ENCODE assay signal across 18 cellular contexts in the genomic region with DNA sequence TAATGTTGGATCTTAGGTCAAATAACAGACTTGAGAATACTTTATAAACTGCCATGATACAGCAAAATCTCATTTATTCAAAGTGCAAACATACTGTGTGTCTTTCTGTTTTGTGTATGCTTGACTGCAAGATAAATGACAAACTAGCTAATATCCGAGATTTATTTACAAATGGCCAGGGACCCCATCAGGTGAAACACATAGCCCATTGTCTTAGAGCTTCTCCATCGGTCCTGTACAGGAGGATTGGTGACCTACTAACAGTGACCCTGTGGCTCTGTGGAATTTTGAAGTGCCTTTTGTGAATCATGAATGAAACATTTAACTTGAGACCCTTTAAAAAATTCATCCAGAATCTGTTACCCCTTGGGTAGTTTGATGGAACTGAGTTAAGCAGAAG. TPM values are rescaled to one million over a fixed set of nuclear protein-coding genes. Genes with fewer than 3 reads are reported as not detected.
A peak's percentile ranks its signal among the peaks of the same experiment; 100 is the strongest.
DNase-seq lines count a peak whose midpoint lies in the region; ATAC-seq and TF ChIP-seq lines count a peak whose summit lies in the region.
"Had no signal": no experiment of that assay in that cellular context is flagged by ENCODE, and none has a peak within 500 bp of the region (broad histone marks: within the 10 kb centered on the region; RNA-seq: fewer than 3 reads in every experiment).

No MANE protein-coding gene starts in this region.

- H3K4me3 Mint-ChIP-seq in effector memory CD8-positive, alpha-beta T cell, result no peak overlapping the region
- H3K4me3 Mint-ChIP-seq: neural progenitor cell had no signal

- peaks cover 34 to 35% of the 10 kb centered on the region in 2 donors for H3K4me1 Mint-ChIP-seq in effector memory CD8-positive, alpha-beta T cell (ENCODE audit: low read depth in 2 of 2)
- H3K4me1 Mint-ChIP-seq: neural progenitor cell had no signal

- no peak for ATAC-seq in activated naive CD4-positive, alpha-beta T cell treated with anti-CD3 and anti-CD28 coated beads, Interleukin-2, amount 50 U/mL, for 72 hours
- ATAC-seq in effector memory CD8-positive, alpha-beta T cell (replicated peaks), result no peak

- peaks cover 44% of the 10 kb centered on the region for H3K36me3 ChIP-seq in SK-N-MC (ENCODE audit: insufficient read depth, low read length)
- no peaks in the 10 kb centered on the region for H3K36me3 ChIP-seq in thyroid gland
- H3K36me3 ChIP-seq in tibial artery, result peaks cover 0 to 14% (median 4%) of the 10 kb centered on the region in 3 donors
- H3K36me3 ChIP-seq in Karpas-422 (ENCODE audit: insufficient read depth, low read length), result peaks cover 36% of the 10 kb centered on the region; the same call in 1 of the 2 replicates

- peak overlapping the region; percentile 22; the same call in 1 of the 2 replicates for H3K27ac ChIP-seq in SK-N-MC
- H3K27ac ChIP-seq in thyroid gland, result peak overlapping the region; percentile 6 to 93 (median 82)
- H3K27ac ChIP-seq in tibial artery, result no peak overlapping the region
- no peak overlapping the region for H3K27ac ChIP-seq in Karpas-422 (ENCODE audit: low read length)
- H3K27ac ChIP-seq: neural progenitor cell, SJCRH30, stomach had no signal

- H3K27ac Mint-ChIP-seq in activated naive CD4-positive, alpha-beta T cell treated with anti-CD3 and anti-CD28 coated beads, Interleukin-2, amount 50 U/mL, for 72 hours, result peak overlapping the region; percentile 39 to 75
- H3K27ac Mint-ChIP-seq in effector memory CD8-positive, alpha-beta T cell, result peak overlapping the region; percentile 66 to 77
- H3K27ac Mint-ChIP-seq: neural progenitor cell had no signal

- TF ChIP-seq POLR2A in thyroid gland (IDR thresholded peaks at IDR 0.05), result no peak

- no peaks in the 10 kb centered on the region for H3K27me3 Mint-ChIP-seq in effector memory CD8-positive, alpha-beta T cell

- in situ Hi-C loops in G401 (cut with HindIII; ENCODE audit: low sequenced_read_pairs), result no loop called here

- no peak overlapping the region for H2AFZ ChIP-seq in Karpas-422 (ENCODE audit: low read length)
- H2AFZ ChIP-seq: neural progenitor cell had no signal

- no peaks in the 10 kb centered on the region for H3K9me2 ChIP-seq in Karpas-422 (replicated peaks; ENCODE audit: insufficient read depth, low read length)

- no peaks in the 10 kb centered on the region for H3K9me3 Mint-ChIP-seq in activated naive CD4-positive, alpha-beta T cell treated with anti-CD3 and anti-CD28 coated beads, Interleukin-2, amount 50 U/mL, for 72 hours
- H3K9me3 Mint-ChIP-seq in effector memory CD8-positive, alpha-beta T cell, result no peaks in the 10 kb centered on the region
- H3K9me3 Mint-ChIP-seq: neural progenitor cell had no signal

- peaks cover 64 to 89% of the 10 kb centered on the region in 2 donors for H3K4me1 ChIP-seq in thyroid gland
- H3K4me1 ChIP-seq in tibial artery, result peaks cover 0 to 42% (median 8%) of the 10 kb centered on the region in 4 donors
- peaks cover 3% of the 10 kb centered on the region for H3K4me1 ChIP-seq in Karpas-422 (ENCODE audit: low read length)

- peaks cover 77% of the 10 kb centered on the region for H3K79me2 ChIP-seq in Karpas-422 (ENCODE audit: low read length)

- DNase-seq in activated naive CD4-positive, alpha-beta T cell treated with anti-CD3 and anti-CD28 coated beads, Interleukin-2, amount 50 U/mL, for 72 hours (ENCODE audit: low spot score in 2 of 2), result no peak
- DNase-seq in activated naive CD4-positive, alpha-beta T cell (lab: John Stamatoyannopoulos, UW), result no peak
- DNase-seq in SK-N-MC (ENCODE audit: low read depth, low spot score), result no peak
- no peak for DNase-seq in effector memory CD8-positive, alpha-beta T cell
- no peak for DNase-seq in thyroid gland
- no peak for DNase-seq in tibial artery
- no peak for DNase-seq in Karpas-422
- no peak for DNase-seq in G401 (ENCODE audit: low spot score)
- DNase-seq: activated CD4-positive, alpha-beta T cell treated with anti-CD3 and anti-CD28 coated beads for 48 hours; activated T-cell treated with anti-CD3 and anti-CD28 coated beads, Interleukin-2, amount 50 U/mL, for 48 hours; anterior cingulate cortex; hippocampal formation; right cardiac atrium; SJCRH30; stomach had no signal

- no peak overlapping the region for H3K4me2 ChIP-seq in Karpas-422 (ENCODE audit: low read depth, low read length, poor library complexity, severe bottlenecking)
- H3K4me2 ChIP-seq: neural progenitor cell had no signal

- H3K9ac ChIP-seq in SK-N-MC (ENCODE audit: insufficient read length), result no peak overlapping the region
- no peak overlapping the region for H3K9ac ChIP-seq in Karpas-422 (ENCODE audit: low read length)
- H3K9ac ChIP-seq: neural progenitor cell had no signal

- H3K4me3 ChIP-seq in SK-N-MC (no peak overlapping the region), thyroid gland (replicated peaks in 1 of 3) (no peak overlapping the region), tibial artery (no peak overlapping the region), Karpas-422 (ENCODE audit: low read length) (no peak overlapping the region)
- H3K4me3 ChIP-seq: neural progenitor cell, SJCRH30, stomach had no signal

- TF ChIP-seq CTCF in thyroid gland (IDR thresholded peaks at IDR 0.05) (peak in 1 of 6 experiments; percentile 4), tibial artery (IDR thresholded peaks at IDR 0.05) (no peak)

- intact Hi-C loops in thyroid gland (cut with DNase I) (no loop called here), tibial artery (cut with DNase I; ENCODE audit: low total_unique reads) (no loop called here)

- H3K9me3 ChIP-seq in SK-N-MC (ENCODE audit: low read depth, low read length) (no peaks in the 10 kb centered on the region), thyroid gland (no peaks in the 10 kb centered on the region), tibial artery (no peaks in the 10 kb centered on the region), Karpas-422 (ENCODE audit: low read length) (no peaks in the 10 kb centered on the region)
- H3K9me3 ChIP-seq: SJCRH30, stomach had no signal

- 34 to 58% methylated on average over 2 of the region's 2 CpGs for WGBS in thyroid gland, 2 donors

- H3K36me3 Mint-ChIP-seq in activated naive CD4-positive, alpha-beta T cell treated with anti-CD3 and anti-CD28 coated beads, Interleukin-2, amount 50 U/mL, for 72 hours, result no peaks in the 10 kb centered on the region
- peaks cover 35% of the 10 kb centered on the region for H3K36me3 Mint-ChIP-seq in effector memory CD8-positive, alpha-beta T cell (ENCODE audit: insufficient read depth)

- peaks cover 39% of the 10 kb centered on the region; the same call in 1 of the 2 replicates for H4K20me1 ChIP-seq in Karpas-422 (ENCODE audit: insufficient read depth, low read depth, low read length)

- no peaks in the 10 kb centered on the region for H3K27me3 ChIP-seq in thyroid gland
- H3K27me3 ChIP-seq in tibial artery, result no peaks in the 10 kb centered on the region
- no peaks in the 10 kb centered on the region for H3K27me3 ChIP-seq in Karpas-422 (ENCODE audit: low read length)
- H3K27me3 ChIP-seq: neural progenitor cell, SJCRH30, stomach had no signal

RNA-seq across cellular contexts. Expression of gene SLC25A29, which starts 27.1 kb away (rescaled TPM):
- total RNA-seq in activated naive CD4-positive, alpha-beta T cell treated with anti-CD3 and anti-CD28 coated beads, Interleukin-2, amount 50 U/mL, for 72 hours, result 1 to 10 TPM; 8.5 to 8.9 TPM
- total RNA-seq in thyroid gland, result 100 to 1,000 TPM; 354 to 606 (median 433) TPM
- 29.4 and 83.8 TPM in 2 replicates for total RNA-seq in Karpas-422 (2014; rRNA removed; shearing (Covaris generic); ENCODE audit: low replicate concordance)
- 42.5 and 50.5 TPM in 2 replicates for total RNA-seq in G401 (2014; rRNA removed; shearing (Covaris generic))

RNA-seq across cellular contexts. Expression of gene YY1, which starts 40.2 kb away (rescaled TPM):
- 100 to 1,000 TPM in 1 of 2 donors, 10 to 100 TPM in 1; 87.8 to 120 TPM for total RNA-seq in activated naive CD4-positive, alpha-beta T cell treated with anti-CD3 and anti-CD28 coated beads, Interleukin-2, amount 50 U/mL, for 72 hours
- total RNA-seq in thyroid gland, result 10 to 100 TPM; 50.0 to 67.4 (median 55.6) TPM
- 95.9 and 115 TPM in 2 replicates for total RNA-seq in Karpas-422 (2014; rRNA removed; shearing (Covaris generic); ENCODE audit: low replicate concordance)
- 60.4 and 70.4 TPM in 2 replicates for total RNA-seq in G401 (2014; rRNA removed; shearing (Covaris generic))

RNA-seq across cellular contexts. Expression of gene SLC25A47, which starts 44.0 kb away (rescaled TPM):
- under 1 TPM in 1 of 2 donors, not detected in 1; 0.23 TPM for total RNA-seq in activated naive CD4-positive, alpha-beta T cell treated with anti-CD3 and anti-CD28 coated beads, Interleukin-2, amount 50 U/mL, for 72 hours
- not detected for total RNA-seq in thyroid gland
- total RNA-seq in Karpas-422 (2014; rRNA removed; shearing (Covaris generic); ENCODE audit: low replicate concordance), result not detected in 2 replicates
- 0.06 TPM in 1 of 2 replicates, not detected in the other for total RNA-seq in G401 (2014; rRNA removed; shearing (Covaris generic))
- total RNA-seq: cerebellum, kidney epithelial cell, right cardiac atrium, SJCRH30 had no signal

Comparison
In these comparisons a context has a peak if more than half of its experiments do, and no peak if none do; other contexts are left out.
1. H3K27ac ChIP-seq: peak in SK-N-MC (single experiment) and thyroid gland (3 of 3); none in tibial artery (0 of 2) and Karpas-422 (single experiment).